In the genomic region with DNA sequence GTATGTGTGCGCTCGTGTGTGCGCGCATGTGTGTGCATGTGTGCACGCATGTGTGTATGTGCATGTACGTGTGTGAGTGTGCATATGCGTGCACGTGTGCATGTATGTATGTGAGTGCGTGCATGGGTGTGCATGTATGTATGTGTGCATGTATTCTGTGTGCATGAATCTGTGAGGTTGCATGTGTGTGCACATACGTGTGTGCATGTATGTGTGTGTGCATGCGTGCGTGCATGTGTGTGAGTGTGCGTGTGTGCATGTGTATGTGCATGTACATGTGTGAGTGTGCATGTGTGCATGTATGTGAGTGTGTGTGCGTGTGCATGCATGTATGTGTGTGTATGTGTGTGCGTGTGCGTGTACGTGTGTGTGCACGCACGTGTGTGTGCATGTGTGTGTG, we compare ENCODE assay signal across 24 cellular contexts.
"Had no signal": no experiment of that assay in that cellular context is flagged by ENCODE, and none has a peak within 500 bp of the region (broad histone marks: within the 10 kb centered on the region; RNA-seq: fewer than 3 reads in every experiment).

No MANE protein-coding gene starts in this region.

- H3K27ac ChIP-seq: epithelial cell of prostate, esophagus squamous epithelium, gastroesophageal sphincter, left lung, lower lobe of right lung, neutrophil, right atrium auricular region, suprapubic skin, thyroid gland, upper lobe of right lung had no signal

- H3K9me3 ChIP-seq: neutrophil, right atrium auricular region, thyroid gland, upper lobe of right lung had no signal

- DNase-seq: effector memory CD4-positive, alpha-beta T cell; esophagus squamous epithelium; foreskin fibroblast; immature natural killer cell; left lung; lower lobe of right lung; naive B cell; posterior cingulate gyrus; stimulated activated CD4-positive, alpha-beta T cell treated with anti-CD3 and anti-CD28 coated beads, Interleukin-2, amount 100 ng/mL, for 48 hours; stimulated activated CD8-positive, alpha-beta memory T cell treated with anti-CD3 and anti-CD28 coated beads, Interleukin-4, amount 100 ng/mL, for 48 hours; stimulated activated naive CD8-positive, alpha-beta T cell treated with anti-CD3 and anti-CD28 coated beads, Interleukin-15, Interleukin-2, amounts not matched to agents 100 U/mL and 50 U/mL, for 24 hours; thyroid gland; upper lobe of right lung had no signal

- H3K4me3 Mint-ChIP-seq: central memory CD8-positive, alpha-beta T cell; immature natural killer cell; memory B cell; naive B cell; nephron; stimulated activated effector memory CD8-positive, alpha-beta T cell treated with anti-CD3 and anti-CD28 coated beads, Interleukin-12 subunit alpha, Interleukin-12 subunit beta, amount 100 ng/mL, for 72 hours had no signal

- H3K27ac Mint-ChIP-seq: immature natural killer cell; memory B cell; naive B cell; nephron; stimulated activated effector memory CD8-positive, alpha-beta T cell treated with anti-CD3 and anti-CD28 coated beads, Interleukin-12 subunit alpha, Interleukin-12 subunit beta, amount 100 ng/mL, for 72 hours had no signal

- H3K36me3 Mint-ChIP-seq: immature natural killer cell; memory B cell; naive B cell; stimulated activated effector memory CD8-positive, alpha-beta T cell treated with anti-CD3 and anti-CD28 coated beads, Interleukin-12 subunit alpha, Interleukin-12 subunit beta, amount 100 ng/mL, for 72 hours had no signal

- H3K4me2 ChIP-seq: smooth muscle cell had no signal

- H3K4me1 Mint-ChIP-seq: central memory CD8-positive, alpha-beta T cell; immature natural killer cell; memory B cell; naive B cell; stimulated activated effector memory CD8-positive, alpha-beta T cell treated with anti-CD3 and anti-CD28 coated beads, Interleukin-12 subunit alpha, Interleukin-12 subunit beta, amount 100 ng/mL, for 72 hours had no signal

- H3K36me3 ChIP-seq: esophagus squamous epithelium, gastroesophageal sphincter, left lung, lower lobe of right lung, neutrophil, right atrium auricular region, suprapubic skin, thyroid gland, upper lobe of right lung had no signal

- H3K27me3 ChIP-seq: left lung, right atrium auricular region, thyroid gland, upper lobe of right lung had no signal

- FAIRE-seq: keratinocyte had no signal

- H3K4me3 ChIP-seq: esophagus squamous epithelium, gastroesophageal sphincter, left lung, lower lobe of right lung, right atrium auricular region, smooth muscle cell, suprapubic skin, thyroid gland, upper lobe of right lung had no signal

- H3K4me1 ChIP-seq: esophagus squamous epithelium, gastroesophageal sphincter, left lung, lower lobe of right lung, right atrium auricular region, suprapubic skin, thyroid gland, upper lobe of right lung had no signal

- ATAC-seq: gastroesophageal sphincter; left lung; lower lobe of right lung; stimulated activated effector memory CD8-positive, alpha-beta T cell treated with anti-CD3 and anti-CD28 coated beads, Interleukin-12 subunit alpha, Interleukin-12 subunit beta, amount 100 ng/mL, for 72 hours; stimulated activated naive CD8-positive, alpha-beta T cell treated with anti-CD3 and anti-CD28 coated beads, Interleukin-15, Interleukin-2, amounts not matched to agents 100 U/mL and 50 U/mL, for 24 hours; upper lobe of right lung had no signal

- H3K27me3 Mint-ChIP-seq: central memory CD8-positive, alpha-beta T cell had no signal
